ENCODE assay signal across 19 cellular contexts in genomic region chr18:46160050-46160798, GRCh38. TPM values are rescaled to one million over a fixed set of nuclear protein-coding genes. Genes with fewer than 3 reads are reported as not detected.
DNase-seq lines count a peak whose midpoint lies in the region; ATAC-seq and TF ChIP-seq lines count a peak whose summit lies in the region.
"Had no signal": no experiment of that assay in that cellular context is flagged by ENCODE, and none has a peak within 500 bp of the region (broad histone marks: within the 10 kb centered on the region; RNA-seq: fewer than 3 reads in every experiment).

No MANE protein-coding gene starts in this region.

- no peak overlapping the region for H3K27ac ChIP-seq in CD8-positive, alpha-beta memory T cell (ENCODE audit: low read depth, low read length)
- peak overlapping the region; percentile 51 for H3K27ac ChIP-seq in KOPT-K1 (ENCODE audit: low read depth, low read length, poor library complexity, severe bottlenecking)
- peak overlapping the region in 1 of 2 donors; percentile 67 for H3K27ac ChIP-seq in lung (ENCODE audit: low read depth in 1 of 2, low read length in 1 of 2)
- H3K27ac ChIP-seq: sigmoid colon, SK-N-MC, transverse colon had no signal

- DNase-seq in CD8-positive, alpha-beta memory T cell: no peak
- DNase-seq in lung (ENCODE audit: low spot score) (no peak), DMS114 treated with DMSO at 0.1 percent for 48 hours (lab: John Stamatoyannopoulos, UW; ENCODE audit: unreplicated experiment) (no peak), RKO (ENCODE audit: low spot score) (no peak), ACHN (no peak)
- DNase-seq: activated CD4-positive, CD25-positive, alpha-beta regulatory T cell; activated T-cell treated with anti-CD3 and anti-CD28 coated beads, Interleukin-2, amount 50 U/mL, for 1 hour; C1 segment of cervical spinal cord; dermis blood vessel endothelial cell; NCI-H1048; NCI-H2171; sigmoid colon; stimulated activated CD4-positive, alpha-beta T cell treated with anti-CD3 and anti-CD28 coated beads, Interleukin-4, amount 100 ng/mL, for 1 hour; transverse colon had no signal

- CTCF ChIA-PET in CD8-positive, alpha-beta memory T cell (lab: Charles Lee): interaction anchor here (1.1 to 4.1 kb wide), 4 partner anchors 11 to 498 kb away, joined by 3 to 41 read pairs (median 8); a partner anchor contains a TSS

- no peaks in the 10 kb centered on the region for H3K27me3 ChIP-seq in CD8-positive, alpha-beta memory T cell (ENCODE audit: insufficient read depth, low read length, poor library complexity, severe bottlenecking)
- H3K27me3 ChIP-seq in lung (ENCODE audit: control insufficient read depth, insufficient read depth): no peaks in the 10 kb centered on the region
- H3K27me3 ChIP-seq: sigmoid colon, transverse colon had no signal

- H3K27me3 Mint-ChIP-seq in CD8-positive, alpha-beta memory T cell: no peaks in the 10 kb centered on the region
- no peaks in the 10 kb centered on the region for H3K27me3 Mint-ChIP-seq in activated T-helper 17 cell treated with anti-CD3 and anti-CD28 coated beads, Interleukin-2, amount 50 U/mL, for 72 hours

- no peaks in the 10 kb centered on the region for H3K36me3 ChIP-seq in CD8-positive, alpha-beta memory T cell (ENCODE audit: insufficient read depth, low read length)
- no peaks in the 10 kb centered on the region for H3K36me3 ChIP-seq in KOPT-K1 (ENCODE audit: insufficient read depth, low read length)
- no peaks in the 10 kb centered on the region for H3K36me3 ChIP-seq in lung (ENCODE audit: control insufficient read depth in 2 of 2, insufficient read depth in 2 of 2, low read length in 2 of 2)
- H3K36me3 ChIP-seq: sigmoid colon, transverse colon had no signal

- H3K4me3 Mint-ChIP-seq in CD8-positive, alpha-beta memory T cell: no peak overlapping the region
- no peak overlapping the region for H3K4me3 Mint-ChIP-seq in activated T-helper 17 cell treated with anti-CD3 and anti-CD28 coated beads, Interleukin-2, amount 50 U/mL, for 72 hours
- H3K4me3 Mint-ChIP-seq: neural crest cell had no signal

- POLR2A ChIA-PET in CD8-positive, alpha-beta memory T cell (lab: Charles Lee): no interaction called here

- WGBS in lung, 2 donors: 73 to 89% methylated on average over 4 of the region's 4 CpGs

- in situ Hi-C loops in ACHN (cut with HindIII; ENCODE audit: low pct_ligation_motif_present, low pct_unique_long_range_greater_than_20kb, low sequenced_read_pairs): no loop called here

- H3K4me3 ChIP-seq in CD8-positive, alpha-beta memory T cell (ENCODE audit: low read length): no peak overlapping the region
- no peak overlapping the region for H3K4me3 ChIP-seq in lung
- H3K4me3 ChIP-seq: sigmoid colon, SK-N-MC, transverse colon had no signal

- TF ChIP-seq CTCF in lung (IDR thresholded peaks at IDR 0.05; ENCODE audit: control extremely low read depth, extremely low read depth): no peak

- peak overlapping the region in 5 of 8 donors; percentile 12 to 61 (median 21) for H3K27ac Mint-ChIP-seq in CD8-positive, alpha-beta memory T cell
- H3K27ac Mint-ChIP-seq in activated T-helper 17 cell treated with anti-CD3 and anti-CD28 coated beads, Interleukin-2, amount 50 U/mL, for 72 hours: peak overlapping the region; percentile 68

- no peaks in the 10 kb centered on the region for H3K9me3 Mint-ChIP-seq in CD8-positive, alpha-beta memory T cell
- H3K9me3 Mint-ChIP-seq in activated T-helper 17 cell treated with anti-CD3 and anti-CD28 coated beads, Interleukin-2, amount 50 U/mL, for 72 hours: no peaks in the 10 kb centered on the region
- H3K9me3 Mint-ChIP-seq: neural crest cell had no signal

- peaks cover 51% of the 10 kb centered on the region for H3K4me1 ChIP-seq in CD8-positive, alpha-beta memory T cell (ENCODE audit: insufficient read depth, low read length)
- peaks cover 0 to 3% of the 10 kb centered on the region in 2 donors for H3K4me1 ChIP-seq in lung (ENCODE audit: control insufficient read depth in 2 of 2, insufficient read depth in 2 of 2, low read length in 2 of 2)
- H3K4me1 ChIP-seq: sigmoid colon, transverse colon had no signal

- no peaks in the 10 kb centered on the region for H3K36me3 Mint-ChIP-seq in CD8-positive, alpha-beta memory T cell
- H3K36me3 Mint-ChIP-seq in activated T-helper 17 cell treated with anti-CD3 and anti-CD28 coated beads, Interleukin-2, amount 50 U/mL, for 72 hours (ENCODE audit: low read depth): no peaks in the 10 kb centered on the region

- no peak for ATAC-seq in activated T-helper 17 cell treated with anti-CD3 and anti-CD28 coated beads, Interleukin-2, amount 50 U/mL, for 72 hours (replicated peaks)
- ATAC-seq in lung (ENCODE audit: insufficient read depth, low FRiP score): peak; percentile 44
- no peak for ATAC-seq in HG03175 (IDR thresholded peaks at IDR 0.05; ENCODE audit: unreplicated experiment)

- H3K4me1 Mint-ChIP-seq in CD8-positive, alpha-beta memory T cell: peaks cover 39 to 58% (median 51%) of the 10 kb centered on the region in 3 donors
- peaks cover 40% of the 10 kb centered on the region for H3K4me1 Mint-ChIP-seq in activated T-helper 17 cell treated with anti-CD3 and anti-CD28 coated beads, Interleukin-2, amount 50 U/mL, for 72 hours

- no peaks in the 10 kb centered on the region for H3K9me3 ChIP-seq in CD8-positive, alpha-beta memory T cell (ENCODE audit: low read length)
- no peaks in the 10 kb centered on the region for H3K9me3 ChIP-seq in KOPT-K1 (ENCODE audit: insufficient read depth, low read length, poor library complexity, severe bottlenecking)
- no peaks in the 10 kb centered on the region for H3K9me3 ChIP-seq in lung (ENCODE audit: control insufficient read depth in 2 of 2, insufficient read depth in 1 of 2, low read length in 1 of 2)
- H3K9me3 ChIP-seq: sigmoid colon, transverse colon had no signal

RNA-seq across cellular contexts. Expression of gene HAUS1, which starts 56.0 kb away (rescaled TPM):
- 10 to 100 TPM; 52.5 to 53.3 TPM for total RNA-seq in CD8-positive, alpha-beta memory T cell
- 43.2 TPM for polyA plus RNA-seq in CD8-positive, alpha-beta memory T cell
- total RNA-seq in activated T-helper 17 cell treated with anti-CD3 and anti-CD28 coated beads, Interleukin-2, amount 50 U/mL, for 72 hours: 10 to 100 TPM; 34.3 to 54.5 TPM
- total RNA-seq in lung: 10 to 100 TPM; 17.2 to 23.5 TPM
- polyA plus RNA-seq in lung: 10 to 100 TPM; 16.8 to 27.7 TPM
